16 cellular contexts compared by ENCODE assay signal in genomic region chr6:126308367-126308766, GRCh38. TPM values are rescaled to one million over a fixed set of nuclear protein-coding genes. Genes with fewer than 3 reads are reported as not detected.
DNase-seq lines count a peak whose midpoint lies in the region; ATAC-seq, FAIRE-seq and TF ChIP-seq lines count a peak whose summit lies in the region.
"Had no signal": no experiment of that assay in that cellular context is flagged by ENCODE, and none has a peak within 500 bp of the region (broad histone marks: within the 10 kb centered on the region; RNA-seq: fewer than 3 reads in every experiment).

No MANE protein-coding gene starts in this region.

- FAIRE-seq in K562 (lab: Jason Lieb, UNC), result no peak

- H3K36me3 ChIP-seq in K562 (ENCODE audit: control insufficient read depth, insufficient read depth, low read length), result no peaks in the 10 kb centered on the region

- intact Hi-C loops in K562 (cut with micrococcal nuclease), result no loop called here

- H2AFZ ChIP-seq in K562 (ENCODE audit: low read depth, low read length), result no peak overlapping the region

- DNase-seq in AG10803 (ENCODE audit: low read depth), result peak; percentile 5
- DNase-seq in GM03348 (ENCODE audit: low spot score), result peak; percentile 2
- no peak for DNase-seq in K562 (ENCODE audit: extremely low read depth in 1 of 4, low spot score in 3 of 4)
- DNase-seq in fibroblast of the aortic adventitia (ENCODE audit: low read depth), result peak; percentile 19
- no peak for DNase-seq in dedifferentiated amniotic fluid mesenchymal stem cell (ENCODE audit: extremely low spot score)
- no peak for DNase-seq in COLO829 (ENCODE audit: low spot score)
- no peak for DNase-seq in NCI-H446 (lab: John Stamatoyannopoulos, UW)
- DNase-seq: AML-193; CD4-positive, alpha-beta T cell; DMS153; DMS79; GDM1; GOT3; H7 had no signal

- no peaks in the 10 kb centered on the region for H3K79me2 ChIP-seq in K562 (ENCODE audit: control insufficient read depth, insufficient read depth, low read length)

- BruUV-seq in K562 (replicated peaks; lab: Mats Ljungman, UMichigan), result no TSS peak

- TF ChIP-seq CTCF in AG10803 (conservative IDR thresholded peaks at IDR 0.05; ENCODE audit: low read length) (no peak), K562 (IDR thresholded peaks at IDR 0.05 in 2 of 3, conservative IDR thresholded peaks at IDR 0.05 in 1 of 3; ENCODE audit: insufficient read depth in 2 of 3, low read depth in 1 of 3, low read length in 3 of 3) (no peak), fibroblast of the aortic adventitia (IDR thresholded peaks at IDR 0.05; ENCODE audit: insufficient read depth, low read length) (no peak)

- no peaks in the 10 kb centered on the region for H4K20me1 ChIP-seq in K562 (replicated peaks; ENCODE audit: control insufficient read depth, insufficient read depth, low read length)

- WGBS in K562 (ENCODE audit: insufficient coverage, low coverage, missing lambda C conversion rate), result 20% methylated on average over 3 of the region's 3 CpGs

- H3K4me1 ChIP-seq in K562 (replicated peaks in 1 of 2; ENCODE audit: control insufficient read depth in 2 of 2, insufficient read depth in 2 of 2, low read length in 2 of 2), result no peaks in the 10 kb centered on the region

- TF ChIP-seq POLR2A in K562 (conservative IDR thresholded peaks at IDR 0.05), result no peak

- no peak overlapping the region for H3K4me2 ChIP-seq in K562 (ENCODE audit: insufficient read depth, low read length)

- no peaks in the 10 kb centered on the region for H3K9me3 ChIP-seq in K562 (replicated peaks; ENCODE audit: control insufficient read depth, insufficient read depth, low read depth, low read length)

- CTCF ChIA-PET in K562 (lab: Yijun Ruan, JAX; ENCODE audit: low intra/inter-chr PET ratio), result no interaction called here

- POLR2A ChIA-PET in K562 (lab: Yijun Ruan, JAX), result no interaction called here

- no peak for TF ChIP-seq RAD21 in K562 (CRISPR knock-in tag; conservative IDR thresholded peaks at IDR 0.05 in 1 of 2, IDR thresholded peaks at IDR 0.05 in 1 of 2)

- in situ Hi-C loops in K562 (cut with MboI), result no loop called here

- no peaks in the 10 kb centered on the region for H3K27me3 ChIP-seq in K562 (ENCODE audit: control insufficient read depth in 2 of 2, insufficient read depth in 2 of 2, low read length in 2 of 2)

- H3K4me3 ChIP-seq in AG10803 (ENCODE audit: low read length), result no peak overlapping the region
- H3K4me3 ChIP-seq in K562, result no peak overlapping the region
- H3K4me3 ChIP-seq in fibroblast of the aortic adventitia (ENCODE audit: low read depth, low read length), result no peak overlapping the region

- no peak overlapping the region for H3K9ac ChIP-seq in K562 (ENCODE audit: insufficient read depth in 1 of 2, low read depth in 2 of 2, low read length in 2 of 2)

- no peaks in the 10 kb centered on the region for H3K9me1 ChIP-seq in K562 (ENCODE audit: control insufficient read depth, insufficient read depth, low read length)

- TF ChIP-seq EP300 in K562 (IDR thresholded peaks at IDR 0.05; ENCODE audit: low read length), result no peak

- ATAC-seq in K562, result no peak
- ATAC-seq: HCT116 had no signal

- H3K27ac ChIP-seq in K562 (ENCODE audit: extremely low read depth, low read depth, low read length), result no peak overlapping the region
- H3K27ac ChIP-seq: C4-2B had no signal

TF ChIP-seq in K562, 482 proteins besides CTCF, POLR2A, EP300 and RAD21:
- TF ChIP-seq CEBPB (tag; IDR thresholded peaks at IDR 0.05), result 0 out of 2 replicates have a peak, but pooled peaks have one; percentile 8
- TF ChIP-seq ARHGAP35 (IDR thresholded peaks at IDR 0.05; ENCODE audit: partially characterized antibody), result no peak
TF ChIP-seq in K562: peak in this region for 1.

RNA-seq across cellular contexts. Expression of gene CENPW, which starts 31.5 kb away (rescaled TPM):
- 8.1 and 16.3 TPM in 2 replicates for total RNA-seq in K562 (2011; cell fraction: chromatin; rRNA removed; ENCODE audit: low replicate concordance)
- total RNA-seq in K562 (2011; cell fraction: nucleolus; rRNA removed), result 6.2 and 7.0 TPM in 2 replicates
- total RNA-seq in K562 (2011; cell fraction: nucleoplasm; rRNA removed), result 8.9 and 9.7 TPM in 2 replicates
- 41.6 and 48.7 TPM in 2 replicates for total RNA-seq in K562 (2014; rRNA removed)
- 82.8 and 92.0 TPM in 2 replicates for total RNA-seq in K562 (2014; rRNA removed; fragmentation: Illumina TruSeq; extraction: Trizol)
- 66.1 and 73.4 TPM in 2 replicates for total RNA-seq in K562 (2015; rRNA removed; fragmentation: Illumina TruSeq; extraction: Trizol)
- 104 and 105 TPM in 2 replicates for total RNA-seq in K562 (2021)
- polyA plus RNA-seq in K562 (2011; rRNA removed), result 40.1 and 66.5 TPM in 2 replicates
- polyA plus RNA-seq in K562 (2011; cell fraction: cytosol; rRNA removed), result 20.1 and 24.1 TPM in 2 replicates
- polyA plus RNA-seq in K562 (2011; cell fraction: nucleus; rRNA removed), result 6.7 and 13.6 TPM in 2 replicates
- 57.6 and 108 TPM in 2 replicates for polyA plus RNA-seq in K562 (2012)
- 60.0 and 66.4 TPM in 2 replicates for polyA plus RNA-seq in K562 (2014; fragmentation: Illumina TruSeq; extraction: Trizol)
- polyA plus RNA-seq in K562 (2014; fragmentation: Nextera tagmentation; extraction: Ambion mirVana), result 100 to 1,000 TPM; 240 to 285 TPM
- polyA plus RNA-seq in K562 (2014; rRNA removed), result 67.1 and 94.2 TPM in 2 replicates
- polyA minus RNA-seq in K562 (2011; rRNA and poly(A)+ RNA removed), result 35.3 and 38.7 TPM in 2 replicates
- 10.1 and 10.3 TPM in 2 replicates for polyA minus RNA-seq in K562 (2011; cell fraction: cytosol; rRNA and poly(A)+ RNA removed)
- polyA minus RNA-seq in K562 (2011; cell fraction: nucleus; rRNA and poly(A)+ RNA removed), result 14.5 and 28.1 TPM in 2 replicates
- total RNA-seq in fibroblast of the aortic adventitia (ENCODE audit: low replicate concordance), result 13.7 and 55.9 TPM in 2 replicates

Comparison
In these comparisons a context has a peak if more than half of its experiments do, and no peak if none do; other contexts are left out.
1. DNase-seq: peak in AG10803 (single experiment), GM03348 (single experiment) and fibroblast of the aortic adventitia (single experiment); none in K562 (0 of 4), dedifferentiated amniotic fluid mesenchymal stem cell (single experiment), COLO829 (single experiment) and NCI-H446 (0 of 2).